9 cellular contexts compared by ENCODE assay signal in the genomic region with DNA sequence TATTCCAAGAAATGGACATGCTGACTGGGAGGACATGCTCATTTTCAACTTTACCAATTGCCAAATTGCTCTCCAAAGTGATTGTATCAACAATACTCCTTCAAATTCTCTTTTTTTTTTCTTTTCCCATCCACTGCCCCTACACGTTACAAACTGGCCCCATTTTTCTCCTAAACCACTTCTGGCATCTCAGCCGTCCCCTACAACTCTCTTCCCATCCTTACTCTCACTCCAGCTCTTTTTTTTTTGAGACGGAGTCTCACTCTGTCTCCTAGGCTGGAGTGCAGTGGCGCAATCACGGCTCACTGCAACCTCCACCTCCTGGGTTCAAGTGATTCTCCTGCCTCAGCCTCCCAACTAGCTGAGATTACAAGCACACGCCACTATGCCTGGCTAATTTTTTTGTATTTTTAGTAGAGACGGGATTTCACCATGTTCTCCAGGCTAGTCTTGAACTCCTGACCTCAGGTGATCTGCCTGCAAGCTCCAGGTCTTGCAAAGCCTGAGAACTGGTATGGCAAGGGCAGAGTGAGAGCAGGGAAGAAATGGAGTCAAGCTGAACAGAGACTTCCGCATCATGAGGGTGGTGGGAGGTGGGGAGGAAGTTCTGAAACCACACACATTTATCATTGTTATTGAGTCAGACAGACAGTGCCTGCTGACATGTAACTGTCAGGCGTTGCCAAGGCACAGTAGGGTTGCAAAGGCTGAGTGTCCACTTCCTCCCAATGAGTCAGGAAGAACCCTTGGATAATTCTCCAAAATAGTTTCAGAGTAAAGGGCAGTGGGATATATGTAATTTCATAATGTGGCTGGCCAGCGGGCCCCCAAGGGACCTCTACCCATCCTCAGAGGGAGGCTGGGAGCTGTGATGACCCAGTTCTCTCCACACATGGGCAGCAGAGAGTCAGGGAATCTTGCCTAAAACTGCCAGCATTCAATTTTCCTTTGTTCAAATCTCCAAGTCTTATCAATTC. TPM values are rescaled to one million over a fixed set of nuclear protein-coding genes. Genes with fewer than 3 reads are reported as not detected.
DNase-seq lines count a peak whose midpoint lies in the region; ATAC-seq and TF ChIP-seq lines count a peak whose summit lies in the region.
"Had no signal": no experiment of that assay in that cellular context is flagged by ENCODE, and none has a peak within 500 bp of the region (broad histone marks: within the 10 kb centered on the region; RNA-seq: fewer than 3 reads in every experiment).

No MANE protein-coding gene starts in this region.

- peak overlapping the region; percentile 61 for H3K27ac ChIP-seq in CD8-positive, alpha-beta T cell (ENCODE audit: low read depth, low read length)
- H3K27ac ChIP-seq in RWPE2 (ENCODE audit: poor library complexity, severe bottlenecking) (peak overlapping the region; percentile 77), heart left ventricle (peak overlapping the region in 1 of 12 donors; percentile 89)

- H3K9me3 Mint-ChIP-seq in CD8-positive, alpha-beta T cell = no peaks in the 10 kb centered on the region

- H3K27me3 ChIP-seq in CD8-positive, alpha-beta T cell (ENCODE audit: insufficient read depth, low read length) = no peaks in the 10 kb centered on the region
- H3K27me3 ChIP-seq in RWPE2 (ENCODE audit: insufficient read depth, poor library complexity, severe bottlenecking) (no peaks in the 10 kb centered on the region), heart left ventricle (no peaks in the 10 kb centered on the region)

- H3K36me3 ChIP-seq in CD8-positive, alpha-beta T cell (ENCODE audit: insufficient read depth, low read length) = no peaks in the 10 kb centered on the region
- H3K36me3 ChIP-seq in RWPE2 (ENCODE audit: low read depth) = no peaks in the 10 kb centered on the region
- H3K36me3 ChIP-seq in heart left ventricle = no peaks in the 10 kb centered on the region

- peaks cover 32% of the 10 kb centered on the region for H3K4me1 Mint-ChIP-seq in CD8-positive, alpha-beta T cell (ENCODE audit: low read depth)

- 61 to 66% (median 64%) methylated on average over 10 of the region's 10 CpGs for WGBS in heart left ventricle, 4 donors

- TF ChIP-seq CTCF in CD8-positive, alpha-beta T cell (IDR thresholded peaks at IDR 0.05) = no peak
- TF ChIP-seq CTCF in RWPE2 (IDR thresholded peaks at IDR 0.05; ENCODE audit: poor library complexity, severe bottlenecking) = peak; percentile 39
- TF ChIP-seq CTCF in heart left ventricle (IDR thresholded peaks at IDR 0.05) = no peak

- POLR2A ChIA-PET in CD8-positive, alpha-beta T cell (lab: Charles Lee) = interaction anchor here (0.5 to 1.4 kb wide), 8 partner anchors 21 to 848 kb away, joined by 3 to 8 read pairs (median 4); a partner anchor contains a TSS
- POLR2A ChIA-PET in HEK293T (lab: Yijun Ruan, JAX) = no interaction called here

- no peak for TF ChIP-seq POLR2A in heart left ventricle (IDR thresholded peaks at IDR 0.05)

- peak overlapping the region; percentile 15 for H3K4me3 Mint-ChIP-seq in CD8-positive, alpha-beta T cell

- no peaks in the 10 kb centered on the region for H3K36me3 Mint-ChIP-seq in CD8-positive, alpha-beta T cell

- H3K9me3 ChIP-seq in CD8-positive, alpha-beta T cell (ENCODE audit: low read length) = no peaks in the 10 kb centered on the region
- H3K9me3 ChIP-seq in RWPE2 (ENCODE audit: severe bottlenecking) = no peaks in the 10 kb centered on the region
- no peaks in the 10 kb centered on the region for H3K9me3 ChIP-seq in heart left ventricle

- no peaks in the 10 kb centered on the region for H3K27me3 Mint-ChIP-seq in CD8-positive, alpha-beta T cell (ENCODE audit: low read depth)

- H3K4me3 ChIP-seq in CD8-positive, alpha-beta T cell (ENCODE audit: low read depth, low read length) = no peak overlapping the region
- H3K4me3 ChIP-seq in RWPE2 (ENCODE audit: severe bottlenecking) (no peak overlapping the region), heart left ventricle (peak overlapping the region in 1 of 12 donors; percentile 23)

- H3K4me1 ChIP-seq in CD8-positive, alpha-beta T cell (ENCODE audit: insufficient read depth, low read length) = peaks cover 26% of the 10 kb centered on the region
- H3K4me1 ChIP-seq in RWPE2 (ENCODE audit: insufficient read depth, poor library complexity, severe bottlenecking) = peaks cover 12% of the 10 kb centered on the region
- peaks cover 0 to 19% (median 0%) of the 10 kb centered on the region in 12 donors for H3K4me1 ChIP-seq in heart left ventricle

- H3K27ac Mint-ChIP-seq in CD8-positive, alpha-beta T cell = peak overlapping the region; percentile 93

- ATAC-seq in CD8-positive, alpha-beta T cell = peak; percentile 91
- ATAC-seq in RWPE2 (ENCODE audit: low read depth) (peak; percentile 98), heart left ventricle (peak; percentile 53 to 88 (median 66))

- peak in 6 of 7 experiments; percentile 47 to 76 (median 66) for DNase-seq in CD8-positive, alpha-beta T cell
- no peak for DNase-seq in HEK293T (ENCODE audit: extremely low spot score)
- DNase-seq in RWPE2 (ENCODE audit: low spot score) = peak; percentile 87
- peak; percentile 17 to 40 for DNase-seq in activated T-helper 1 cell treated with anti-CD3 and anti-CD28 coated beads, Interleukin-2, amount 50 U/mL, for 16 hours (ENCODE audit: low read depth in 1 of 2, low spot score in 1 of 2)
- peak in 4 of 5 donors; percentile 26 to 48 (median 37) for DNase-seq in heart left ventricle
- DNase-seq in stimulated activated CD4-positive, alpha-beta T cell treated with anti-CD3 and anti-CD28 coated beads, Interleukin-1b, Interleukin-23, amount 100 ng/mL, for 48 hours = peak; percentile 76
- no peak for DNase-seq in NCI-H1048 (lab: John Stamatoyannopoulos, UW)
- DNase-seq in NCI-H524 (lab: John Stamatoyannopoulos, UW) = no peak

- CTCF ChIA-PET in CD8-positive, alpha-beta T cell (lab: Charles Lee) = interaction anchor here (0.9 to 1.2 kb wide), 3 partner anchors 40 to 265 kb away, joined by 3 to 5 read pairs (median 3); no protein-coding TSS in a partner anchor
- CTCF ChIA-PET in HEK293T (lab: Yijun Ruan, JAX) = interaction anchor here (0.7 kb wide), 1 partner anchor 792 kb away, joined by 5 read pairs; no protein-coding TSS in a partner anchor

- intact Hi-C loops in CD8-positive, alpha-beta T cell (cut with DNase I, micrococcal nuclease) = loop anchor here in 1 of 2 experiments (1.0 kb wide), 1 partner anchor 55 kb away; no protein-coding TSS in a partner anchor
- intact Hi-C loops in heart left ventricle (cut with DNase I) = no loop called here

TF ChIP-seq in HEK293T, 16 proteins besides CTCF, POLR2A, EP300 and RAD21:
- TF ChIP-seq CTBP1 (IDR thresholded peaks at IDR 0.05; ENCODE audit: borderline replicate concordance) = no peak
- TF ChIP-seq, protein P1, sequence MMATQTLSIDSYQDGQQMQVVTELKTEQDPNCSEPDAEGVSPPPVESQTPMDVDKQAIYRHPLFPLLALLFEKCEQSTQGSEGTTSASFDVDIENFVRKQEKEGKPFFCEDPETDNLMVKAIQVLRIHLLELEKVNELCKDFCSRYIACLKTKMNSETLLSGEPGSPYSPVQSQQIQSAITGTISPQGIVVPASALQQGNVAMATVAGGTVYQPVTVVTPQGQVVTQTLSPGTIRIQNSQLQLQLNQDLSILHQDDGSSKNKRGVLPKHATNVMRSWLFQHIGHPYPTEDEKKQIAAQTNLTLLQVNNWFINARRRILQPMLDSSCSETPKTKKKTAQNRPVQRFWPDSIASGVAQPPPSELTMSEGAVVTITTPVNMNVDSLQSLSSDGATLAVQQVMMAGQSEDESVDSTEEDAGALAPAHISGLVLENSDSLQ (IDR thresholded peaks at IDR 0.05) = 0 out of 2 replicates have a peak, but pooled peaks have one; percentile 37

RNA-seq across cellular contexts. Expression of a gene that starts 17.4 kb away (rescaled TPM):
- total RNA-seq in CD8-positive, alpha-beta T cell = not detected
- total RNA-seq in heart left ventricle = 1 to 10 TPM in 4 of 9 donors, not detected in 5; 2.9 to 4.8 (median 3.1) TPM
- under 1 TPM in 1 of 2 donors, not detected in 1; 0.68 TPM for polyA plus RNA-seq in heart left ventricle
- total RNA-seq: temporal lobe had no signal

RNA-seq across cellular contexts. Expression of a gene that starts 33.6 kb away (rescaled TPM):
- 100 to 1,000 TPM; 327 to 377 TPM for total RNA-seq in CD8-positive, alpha-beta T cell
- total RNA-seq in heart left ventricle = 100 to 1,000 TPM; 135 to 260 (median 189) TPM
- polyA plus RNA-seq in heart left ventricle = 100 to 1,000 TPM in 1 of 2 donors, 10 to 100 TPM in 1; 74.3 to 184 TPM

RNA-seq across cellular contexts. Expression of a gene that starts 42.0 kb away (rescaled TPM):
- not detected for total RNA-seq in CD8-positive, alpha-beta T cell
- total RNA-seq in heart left ventricle = 1 to 10 TPM in 5 of 9 donors, not detected in 4; 1.2 to 2.6 (median 1.8) TPM
- polyA plus RNA-seq in heart left ventricle = under 1 TPM in 1 of 2 donors, not detected in 1; 0.24 TPM
- total RNA-seq: temporal lobe had no signal

Comparison
In these comparisons a context has a peak if more than half of its experiments do, and no peak if none do; other contexts are left out.
1. DNase-seq: peak in CD8-positive, alpha-beta T cell (6 of 7), RWPE2 (single experiment), activated T-helper 1 cell treated with anti-CD3 and anti-CD28 coated beads, Interleukin-2, amount 50 U/mL, for 16 hours (2 of 2), heart left ventricle (4 of 5) and stimulated activated CD4-positive, alpha-beta T cell treated with anti-CD3 and anti-CD28 coated beads, Interleukin-1b, Interleukin-23, amount 100 ng/mL, for 48 hours (single experiment); none in HEK293T (single experiment), NCI-H1048 (single experiment) and NCI-H524 (0 of 2).
2. Peak in every context shown above with its lines, with median percentiles within 50 percentile points of each other: ATAC-seq.